ENCODE assay signal across 12 cellular contexts in genomic region chr4:47972181-47972580, GRCh38. TPM values are rescaled to one million over a fixed set of nuclear protein-coding genes. Genes with fewer than 3 reads are reported as not detected.
A peak's percentile ranks its signal among the peaks of the same experiment; 100 is the strongest.
DNase-seq lines count a peak whose midpoint lies in the region; ATAC-seq, FAIRE-seq and TF ChIP-seq lines count a peak whose summit lies in the region.
"Had no signal": no experiment of that assay in that cellular context is flagged by ENCODE, and none has a peak within 500 bp of the region (broad histone marks: within the 10 kb centered on the region; RNA-seq: fewer than 3 reads in every experiment).

No MANE protein-coding gene starts in this region.

- H3K9me3 ChIP-seq in OCI-LY3 (ENCODE audit: insufficient read depth, low read length) (no peaks in the 10 kb centered on the region), small intestine (ENCODE audit: control insufficient read depth, low read depth) (no peaks in the 10 kb centered on the region)
- H3K9me3 ChIP-seq: upper lobe of left lung had no signal

- no peaks in the 10 kb centered on the region for H3K79me2 ChIP-seq in OCI-LY3 (ENCODE audit: low read length)

- no peaks in the 10 kb centered on the region for H3K36me3 ChIP-seq in OCI-LY3 (replicated peaks; ENCODE audit: low read depth, low read length)
- no peaks in the 10 kb centered on the region for H3K36me3 ChIP-seq in small intestine (ENCODE audit: control insufficient read depth in 2 of 2, insufficient read depth in 2 of 2, low read length in 2 of 2)
- H3K36me3 ChIP-seq: upper lobe of left lung had no signal

- H3K4me2 ChIP-seq in OCI-LY3 (ENCODE audit: low read length), result peak overlapping the region; percentile 26

- peaks cover 12% of the 10 kb centered on the region for H3K4me1 ChIP-seq in OCI-LY3 (ENCODE audit: low read length)
- no peaks in the 10 kb centered on the region for H3K4me1 ChIP-seq in small intestine (ENCODE audit: control insufficient read depth in 2 of 2, insufficient read depth in 1 of 2, low read depth in 1 of 2, low read length in 1 of 2)
- H3K4me1 ChIP-seq: upper lobe of left lung had no signal

- DNase-seq in GM12865 (ENCODE audit: low read depth) (peak; percentile 36), small intestine (no peak), cerebellar nuclear complex (lab: John Stamatoyannopoulos, UW) (no peak), epidermal melanocyte (ENCODE audit: insufficient read length, low spot score) (no peak), A172 (ENCODE audit: low spot score) (no peak)
- DNase-seq: activated naive CD8-positive, alpha-beta T cell treated with anti-CD3 and anti-CD28 coated beads, Interleukin-2, amount 50 U/mL, for 24 hours; upper lobe of left lung had no signal

- no peaks in the 10 kb centered on the region for H3K27me3 ChIP-seq in OCI-LY3 (ENCODE audit: low read depth, low read length)
- no peaks in the 10 kb centered on the region for H3K27me3 ChIP-seq in small intestine (ENCODE audit: control insufficient read depth in 2 of 2, insufficient read depth in 2 of 2, low read length in 2 of 2)
- H3K27me3 ChIP-seq: upper lobe of left lung had no signal

- no peak for FAIRE-seq in small intestine (lab: Jason Lieb, UNC)

- H3K4me3 ChIP-seq in GM12865 (ENCODE audit: low read depth, low read length) (no peak overlapping the region), OCI-LY3 (ENCODE audit: low read length) (no peak overlapping the region), small intestine (ENCODE audit: low read depth in 1 of 2, low read length in 2 of 2) (no peak overlapping the region)
- H3K4me3 ChIP-seq: skin epidermis, upper lobe of left lung had no signal

- H2AFZ ChIP-seq in OCI-LY3 (ENCODE audit: low read depth, low read length), result no peak overlapping the region

- H3K9ac ChIP-seq in OCI-LY3 (ENCODE audit: low read length), result no peak overlapping the region

- no peak for TF ChIP-seq CTCF in GM12865 (IDR thresholded peaks at IDR 0.05; ENCODE audit: insufficient read depth, low read depth, low read length, missing control alignments)
- TF ChIP-seq CTCF in OCI-LY3 (IDR thresholded peaks at IDR 0.05; ENCODE audit: low read depth, low read length), result no peak

- peak; percentile 98 for ATAC-seq in GM21360 (IDR thresholded peaks at IDR 0.05; ENCODE audit: unreplicated experiment)
- ATAC-seq in HG03066 (IDR thresholded peaks at IDR 0.05; ENCODE audit: low read depth, unreplicated experiment), result peak; percentile 68
- ATAC-seq: activated naive CD8-positive, alpha-beta T cell treated with anti-CD3 and anti-CD28 coated beads, Interleukin-2, amount 50 U/mL, for 24 hours had no signal

- WGBS in small intestine, 3 donors, result 81 to 92% (median 83%) methylated on average over 1 of the region's 1 CpG

- H3K27ac ChIP-seq in OCI-LY3 (ENCODE audit: low read length) (0 out of 2 replicates have a peak overlapping the region, but pooled peaks have one; percentile 4), small intestine (ENCODE audit: low read depth in 1 of 2, low read length in 1 of 2) (no peak overlapping the region)
- H3K27ac ChIP-seq: skin epidermis, upper lobe of left lung had no signal

- H4K20me1 ChIP-seq in OCI-LY3 (ENCODE audit: insufficient read depth, low read length), result no peaks in the 10 kb centered on the region

RNA-seq across cellular contexts. Expression of gene CNGA1, which starts 44.3 kb away (rescaled TPM):
- polyA plus RNA-seq in small intestine, result 10 to 100 TPM in 1 of 3 donors, 1 to 10 TPM in 2; 1.4 to 10.5 (median 4.1) TPM
- total RNA-seq in A172 (2014; rRNA removed; shearing (Covaris generic)), result not detected in 2 replicates
- total RNA-seq: fibroblast of lung had no signal
- polyA plus RNA-seq: fibroblast of lung had no signal

RNA-seq across cellular contexts. Expression of gene NIPAL1, which starts 44.4 kb away (rescaled TPM):
- 1 to 10 TPM; 2.2 to 5.3 (median 3.5) TPM for polyA plus RNA-seq in small intestine
- 0.29 and 0.88 TPM in 2 replicates for total RNA-seq in A172 (2014; rRNA removed; shearing (Covaris generic))

RNA-seq across cellular contexts. Expression of gene NFXL1, which starts 57.8 kb away (rescaled TPM):
- 1 to 10 TPM; 4.6 to 6.7 (median 5.9) TPM for polyA plus RNA-seq in small intestine
- 5.9 and 8.7 TPM in 2 replicates for total RNA-seq in A172 (2014; rRNA removed; shearing (Covaris generic))
